In the genomic region with DNA sequence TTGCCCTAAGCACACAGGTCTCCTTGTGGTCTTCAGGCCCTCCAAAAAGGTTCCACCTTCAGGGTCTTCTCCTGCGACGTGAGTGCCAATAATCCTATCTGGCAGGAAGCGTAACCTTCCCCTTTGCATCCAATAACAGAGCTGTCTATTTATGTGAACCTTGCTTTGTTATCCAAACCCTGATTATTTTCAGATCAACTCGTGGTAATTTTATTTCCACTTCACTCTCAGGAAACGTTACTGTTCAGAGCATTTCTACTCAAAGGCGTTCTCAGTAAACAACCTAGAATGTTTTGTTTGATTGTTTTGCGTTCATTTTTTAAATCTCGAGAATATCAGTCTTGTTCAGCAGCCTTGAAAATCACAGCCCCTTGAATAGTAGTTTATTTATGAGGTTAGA, we compare ENCODE assay signal across 33 cellular contexts.
"Had no signal": no experiment of that assay in that cellular context is flagged by ENCODE, and none has a peak within 500 bp of the region (broad histone marks: within the 10 kb centered on the region; RNA-seq: fewer than 3 reads in every experiment).

No MANE protein-coding gene starts in this region.

- H3K4me3 ChIP-seq: ascending aorta had no signal

- H3K4me3 Mint-ChIP-seq: activated B cell treated with CpG ODN at 0.5 μM for 24 hours; activated CD4-positive, alpha-beta memory T cell treated with anti-CD3 and anti-CD28 coated beads, Interleukin-2, amount 10 ng/mL, durations not matched to agents 7 days and 5 days; activated CD4-positive, alpha-beta T cell treated with anti-CD3 and anti-CD28 coated beads, Interleukin-2, amount 10 ng/mL, durations not matched to agents 7 days and 5 days; activated CD8-positive, alpha-beta memory T cell treated with anti-CD3 and anti-CD28 coated beads, Interleukin-2, amount 10 ng/mL, durations not matched to agents 7 days and 5 days; activated CD8-positive, alpha-beta T cell treated with anti-CD3 and anti-CD28 coated beads, Interleukin-2, amount 10 ng/mL, durations not matched to agents 7 days and 5 days; activated naive CD4-positive, alpha-beta T cell treated with anti-CD3 and anti-CD28 coated beads, Interleukin-2, amount 10 ng/mL, durations not matched to agents 7 days and 5 days; activated naive CD4-positive, alpha-beta T cell treated with anti-CD3 and anti-CD28 coated beads, Interleukin-2, amount 50 U/mL, for 24 hours; activated naive CD8-positive, alpha-beta T cell; activated naive CD8-positive, alpha-beta T cell treated with anti-CD3 and anti-CD28 coated beads, Interleukin-2, amount 10 ng/mL, durations not matched to agents 7 days and 5 days; activated naive CD8-positive, alpha-beta T cell treated with anti-CD3 and anti-CD28 coated beads, Interleukin-2, amount 50 U/mL, for 24 hours; activated T-cell treated with anti-CD3 and anti-CD28 coated beads, Interleukin-2, amount 50 U/mL, for 24 hours; brain; T-helper 1 cell treated with Interleukin-12 subunit alpha and Interleukin-12 subunit beta and Interleukin-4 antibody, amounts not matched to agents 30 μg/mL and 1 μg/mL, for 36 hours; T-helper 2 cell treated with Interferon-gamma antibody and Interleukin-4, amounts not matched to agents 5 μg/mL and 100 μg/mL, for 36 hours had no signal

- H3K27me3 ChIP-seq: ascending aorta had no signal

- DNase-seq: activated B cell treated with CpG ODN at 0.5 μM for 24 hours; activated CD4-positive, alpha-beta memory T cell treated with anti-CD3 and anti-CD28 coated beads, Interleukin-2, amount 10 ng/mL, durations not matched to agents 7 days and 5 days; activated CD4-positive, alpha-beta T cell treated with anti-CD3 and anti-CD28 coated beads for 48 hours; activated CD4-positive, alpha-beta T cell treated with anti-CD3 and anti-CD28 coated beads, Interleukin-2, amount 10 ng/mL, durations not matched to agents 7 days and 5 days; activated CD4-positive, alpha-beta T cell treated with anti-CD3 and anti-CD28 coated beads, Interleukin-2, amount 50 U/mL, for 48 hours; activated CD4-positive, CD25-positive, alpha-beta regulatory T cell treated with anti-CD3 and anti-CD28 coated beads, Interleukin-2, amount 50 U/mL, for 72 hours; activated CD8-positive, alpha-beta memory T cell treated with anti-CD3 and anti-CD28 coated beads for 24 hours; activated CD8-positive, alpha-beta memory T cell treated with anti-CD3 and anti-CD28 coated beads, Interleukin-2, amount 10 ng/mL, durations not matched to agents 7 days and 5 days; activated CD8-positive, alpha-beta memory T cell treated with anti-CD3 and anti-CD28 coated beads, Interleukin-2, amount 50 U/mL, for 48 hours; activated effector memory CD4-positive, alpha-beta T cell treated with Interleukin-2 at 50 U/mL for 16 hours; activated gamma-delta T cell; activated naive CD4-positive, alpha-beta T cell treated with anti-CD3 and anti-CD28 coated beads, Interleukin-2, amount 10 ng/mL, durations not matched to agents 7 days and 5 days; activated naive CD4-positive, alpha-beta T cell treated with Interleukin-2 at 50 U/mL for 16 hours; activated naive CD8-positive, alpha-beta T cell treated with anti-CD3 and anti-CD28 coated beads, Interleukin-2, amount 10 ng/mL, durations not matched to agents 7 days and 5 days; activated naive CD8-positive, alpha-beta T cell treated with anti-CD3 and anti-CD28 coated beads, Interleukin-2, amount 50 U/mL, for 24 hours; activated T-cell treated with anti-CD3 and anti-CD28 coated beads, Interleukin-2, amount 50 U/mL, for 24 hours; activated T-cell treated with anti-CD3 and anti-CD28 coated beads, Interleukin-2, amount 50 U/mL, for 48 hours; amygdala; anterior cingulate cortex; central memory CD4-positive, alpha-beta T cell; T-helper 1 cell; T-helper 2 cell; T-helper 9 cell had no signal

- H3K27ac ChIP-seq: ascending aorta, VCaP had no signal

- FAIRE-seq: TTC549 had no signal

- H3K4me1 ChIP-seq: ascending aorta had no signal

- H3K27me3 Mint-ChIP-seq: activated B cell treated with CpG ODN at 0.5 μM for 24 hours; activated CD4-positive, alpha-beta memory T cell treated with anti-CD3 and anti-CD28 coated beads, Interleukin-2, amount 10 ng/mL, durations not matched to agents 7 days and 5 days; activated CD4-positive, alpha-beta T cell treated with anti-CD3 and anti-CD28 coated beads, Interleukin-2, amount 10 ng/mL, durations not matched to agents 7 days and 5 days; activated CD8-positive, alpha-beta memory T cell treated with anti-CD3 and anti-CD28 coated beads, Interleukin-2, amount 10 ng/mL, durations not matched to agents 7 days and 5 days; activated naive CD4-positive, alpha-beta T cell treated with anti-CD3 and anti-CD28 coated beads, Interleukin-2, amount 10 ng/mL, durations not matched to agents 7 days and 5 days; activated naive CD4-positive, alpha-beta T cell treated with anti-CD3 and anti-CD28 coated beads, Interleukin-2, amount 50 U/mL, for 24 hours; activated naive CD8-positive, alpha-beta T cell; activated naive CD8-positive, alpha-beta T cell treated with anti-CD3 and anti-CD28 coated beads, Interleukin-2, amount 10 ng/mL, durations not matched to agents 7 days and 5 days; activated naive CD8-positive, alpha-beta T cell treated with anti-CD3 and anti-CD28 coated beads, Interleukin-2, amount 50 U/mL, for 24 hours; activated T-cell treated with anti-CD3 and anti-CD28 coated beads, Interleukin-2, amount 50 U/mL, for 24 hours; brain had no signal

- H3K27ac Mint-ChIP-seq: activated CD4-positive, alpha-beta memory T cell treated with anti-CD3 and anti-CD28 coated beads, Interleukin-2, amount 10 ng/mL, durations not matched to agents 7 days and 5 days; activated CD4-positive, alpha-beta T cell treated with anti-CD3 and anti-CD28 coated beads, Interleukin-2, amount 10 ng/mL, durations not matched to agents 7 days and 5 days; activated CD8-positive, alpha-beta memory T cell treated with anti-CD3 and anti-CD28 coated beads, Interleukin-2, amount 10 ng/mL, durations not matched to agents 7 days and 5 days; activated CD8-positive, alpha-beta T cell treated with anti-CD3 and anti-CD28 coated beads, Interleukin-2, amount 10 ng/mL, durations not matched to agents 7 days and 5 days; activated naive CD4-positive, alpha-beta T cell treated with anti-CD3 and anti-CD28 coated beads, Interleukin-2, amount 10 ng/mL, durations not matched to agents 7 days and 5 days; activated naive CD4-positive, alpha-beta T cell treated with anti-CD3 and anti-CD28 coated beads, Interleukin-2, amount 50 U/mL, for 24 hours; activated naive CD8-positive, alpha-beta T cell; activated naive CD8-positive, alpha-beta T cell treated with anti-CD3 and anti-CD28 coated beads, Interleukin-2, amount 10 ng/mL, durations not matched to agents 7 days and 5 days; activated T-helper 2 cell treated with anti-CD3 and anti-CD28 coated beads, Interferon-gamma antibody, Interleukin-2, Interleukin-4, amounts not matched to agents 10 μg/mL and 5 μg/mL and 100 μg/mL, durations not matched to agents 14 hours and 24 hours and 36 hours; T-helper 1 cell treated with Interleukin-12 subunit alpha and Interleukin-12 subunit beta and Interleukin-4 antibody, amounts not matched to agents 30 μg/mL and 1 μg/mL, for 36 hours; T-helper 2 cell treated with Interferon-gamma antibody and Interleukin-4, amounts not matched to agents 5 μg/mL and 100 μg/mL, for 36 hours had no signal

- H3K36me3 Mint-ChIP-seq: activated naive CD4-positive, alpha-beta T cell treated with anti-CD3 and anti-CD28 coated beads, Interleukin-2, amount 10 ng/mL, durations not matched to agents 7 days and 5 days; activated naive CD4-positive, alpha-beta T cell treated with anti-CD3 and anti-CD28 coated beads, Interleukin-2, amount 50 U/mL, for 24 hours; activated naive CD8-positive, alpha-beta T cell; brain had no signal

- H3K9me3 Mint-ChIP-seq: activated CD4-positive, alpha-beta memory T cell treated with anti-CD3 and anti-CD28 coated beads, Interleukin-2, amount 10 ng/mL, durations not matched to agents 7 days and 5 days; activated naive CD4-positive, alpha-beta T cell treated with anti-CD3 and anti-CD28 coated beads, Interleukin-2, amount 50 U/mL, for 24 hours; activated naive CD8-positive, alpha-beta T cell treated with anti-CD3 and anti-CD28 coated beads, Interleukin-2, amount 50 U/mL, for 24 hours; activated T-cell treated with anti-CD3 and anti-CD28 coated beads, Interleukin-2, amount 50 U/mL, for 24 hours; activated T-helper 2 cell treated with anti-CD3 and anti-CD28 coated beads, Interferon-gamma antibody, Interleukin-2, Interleukin-4, amounts not matched to agents 10 μg/mL and 5 μg/mL and 100 μg/mL, durations not matched to agents 14 hours and 24 hours and 36 hours; T-helper 1 cell treated with Interleukin-12 subunit alpha and Interleukin-12 subunit beta and Interleukin-4 antibody, amounts not matched to agents 30 μg/mL and 1 μg/mL, for 36 hours; T-helper 2 cell treated with Interferon-gamma antibody and Interleukin-4, amounts not matched to agents 5 μg/mL and 100 μg/mL, for 36 hours had no signal

- H3K36me3 ChIP-seq: ascending aorta had no signal

- ATAC-seq: activated CD8-positive, alpha-beta memory T cell treated with anti-CD3 and anti-CD28 coated beads, Interleukin-2, amount 10 ng/mL, durations not matched to agents 7 days and 5 days; activated CD8-positive, alpha-beta T cell treated with anti-CD3 and anti-CD28 coated beads, Interleukin-2, amount 10 ng/mL, durations not matched to agents 7 days and 5 days had no signal
